Comparison of ENCODE assay signal across 18 cellular contexts in the genomic region with DNA sequence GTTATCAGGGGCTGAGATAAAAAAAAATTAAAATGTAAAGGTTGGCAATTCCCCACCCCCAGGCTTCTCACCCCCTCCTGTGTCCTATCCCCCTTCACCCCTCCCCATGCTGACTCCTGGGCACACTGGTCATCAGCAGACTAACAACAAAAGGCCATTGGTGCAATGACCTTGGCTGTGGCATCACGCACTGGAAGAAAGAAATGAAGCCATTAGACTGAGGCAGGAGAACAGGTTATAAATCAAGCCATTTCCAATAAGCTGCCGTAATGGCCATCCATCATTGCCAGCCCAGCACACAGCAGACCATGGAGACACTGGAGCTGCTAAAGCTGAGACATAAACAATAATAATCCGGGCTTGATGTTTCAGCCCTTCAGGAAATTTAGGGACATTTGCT.
"Had no signal": no experiment of that assay in that cellular context is flagged by ENCODE, and none has a peak within 500 bp of the region (broad histone marks: within the 10 kb centered on the region; RNA-seq: fewer than 3 reads in every experiment).

No MANE protein-coding gene starts in this region.

- H3K27ac ChIP-seq: dorsolateral prefrontal cortex, gastrocnemius medialis, left lung, thyroid gland had no signal

- H3K27me3 Mint-ChIP-seq: activated CD4-positive, alpha-beta memory T cell treated with anti-CD3 and anti-CD28 coated beads, Interleukin-2, amount 10 ng/mL, durations not matched to agents 7 days and 5 days; activated T-cell treated with anti-CD3 and anti-CD28 coated beads, Interleukin-2, amount 50 U/mL, for 24 hours; naive thymus-derived CD4-positive, alpha-beta T cell; stimulated activated memory B cell treated with anti-CD40 and anti-IgM and Interleukin-4, amounts not matched to agents 10 μg/mL and 1 μg/mL and 100 μg/mL, for 72 hours; T-helper 17 cell had no signal

- H3K27ac Mint-ChIP-seq: activated CD4-positive, alpha-beta memory T cell treated with anti-CD3 and anti-CD28 coated beads, Interleukin-2, amount 10 ng/mL, durations not matched to agents 7 days and 5 days; activated T-cell treated with anti-CD3 and anti-CD28 coated beads, Interleukin-2, amount 50 U/mL, for 24 hours; endodermal cell; naive thymus-derived CD4-positive, alpha-beta T cell; stimulated activated memory B cell treated with anti-CD40 and anti-IgM and Interleukin-4, amounts not matched to agents 10 μg/mL and 1 μg/mL and 100 μg/mL, for 72 hours; T-helper 17 cell; WTC11 had no signal

- H3K36me3 Mint-ChIP-seq: naive thymus-derived CD4-positive, alpha-beta T cell; stimulated activated memory B cell treated with anti-CD40 and anti-IgM and Interleukin-4, amounts not matched to agents 10 μg/mL and 1 μg/mL and 100 μg/mL, for 72 hours; WTC11 had no signal

- H3K27me3 ChIP-seq: gastrocnemius medialis, left lung, thyroid gland had no signal

- DNase-seq: activated CD4-positive, alpha-beta memory T cell treated with anti-CD3 and anti-CD28 coated beads, Interleukin-2, amount 10 ng/mL, durations not matched to agents 7 days and 5 days; activated CD4-positive, alpha-beta T cell treated with anti-CD3 and anti-CD28 coated beads for 4 hours; activated naive CD4-positive, alpha-beta T cell treated with anti-CD3 and anti-CD28 coated beads, Interleukin-2, amount 50 U/mL, for 16 hours; activated T-cell treated with anti-CD3 and anti-CD28 coated beads, Interleukin-2, amount 50 U/mL, for 24 hours; dorsolateral prefrontal cortex; endodermal cell; gastrocnemius medialis; islet precursor cell; left lung; mammary epithelial cell; mucosa of descending colon; naive thymus-derived CD4-positive, alpha-beta T cell; retina; stimulated activated CD4-positive, alpha-beta T cell treated with anti-CD3 and anti-CD28 coated beads, Interleukin-2, amount 100 ng/mL, for 48 hours; T-helper 17 cell; thyroid gland had no signal

- ATAC-seq: gastrocnemius medialis; left lung; mucosa of descending colon; naive thymus-derived CD4-positive, alpha-beta T cell; stimulated activated memory B cell treated with anti-CD40 and anti-IgM and Interleukin-4, amounts not matched to agents 10 μg/mL and 1 μg/mL and 100 μg/mL, for 72 hours; T-helper 17 cell; WTC11 had no signal

- H3K4me3 ChIP-seq: dorsolateral prefrontal cortex, gastrocnemius medialis, left lung, mucosa of descending colon, thyroid gland had no signal

- H3K36me3 ChIP-seq: gastrocnemius medialis, left lung, thyroid gland had no signal

- H3K4me3 Mint-ChIP-seq: activated CD4-positive, alpha-beta memory T cell treated with anti-CD3 and anti-CD28 coated beads, Interleukin-2, amount 10 ng/mL, durations not matched to agents 7 days and 5 days; activated T-cell treated with anti-CD3 and anti-CD28 coated beads, Interleukin-2, amount 50 U/mL, for 24 hours; endodermal cell; naive thymus-derived CD4-positive, alpha-beta T cell; stimulated activated memory B cell treated with anti-CD40 and anti-IgM and Interleukin-4, amounts not matched to agents 10 μg/mL and 1 μg/mL and 100 μg/mL, for 72 hours; T-helper 17 cell; WTC11 had no signal

- H3K9me3 ChIP-seq: gastrocnemius medialis, left lung, mucosa of descending colon, thyroid gland had no signal

- H3K9me3 Mint-ChIP-seq: activated CD4-positive, alpha-beta memory T cell treated with anti-CD3 and anti-CD28 coated beads, Interleukin-2, amount 10 ng/mL, durations not matched to agents 7 days and 5 days; endodermal cell had no signal

- H3K4me1 Mint-ChIP-seq: activated CD4-positive, alpha-beta memory T cell treated with anti-CD3 and anti-CD28 coated beads, Interleukin-2, amount 10 ng/mL, durations not matched to agents 7 days and 5 days; naive thymus-derived CD4-positive, alpha-beta T cell; stimulated activated memory B cell treated with anti-CD40 and anti-IgM and Interleukin-4, amounts not matched to agents 10 μg/mL and 1 μg/mL and 100 μg/mL, for 72 hours; T-helper 17 cell; WTC11 had no signal

- H3K4me1 ChIP-seq: gastrocnemius medialis, thyroid gland had no signal
